1 cellular context compared by ENCODE assay signal in genomic region chr1:10511494-10511885, GRCh38.
A peak's percentile ranks its signal among the peaks of the same experiment; 100 is the strongest.
TF ChIP-seq lines count a peak whose summit lies in the region.

No MANE protein-coding gene starts in this region.

TF ChIP-seq in HepG2, 621 proteins besides CTCF, POLR2A, EP300 and RAD21:
- TF ChIP-seq SP4 (CRISPR knock-in tag; IDR thresholded peaks at IDR 0.05), result no peak
- TF ChIP-seq SP140L (CRISPR knock-in tag; IDR thresholded peaks at IDR 0.05; ENCODE audit: borderline replicate concordance), result no peak
- peak; percentile 44 for TF ChIP-seq NR2F6 (IDR thresholded peaks at IDR 0.05)
- no peak for TF ChIP-seq NR2F6 (CRISPR knock-in tag; IDR thresholded peaks at IDR 0.05)
- TF ChIP-seq CREB1 (IDR thresholded peaks at IDR 0.05), result no peak
- TF ChIP-seq CREB1 (CRISPR knock-in tag; IDR thresholded peaks at IDR 0.05), result 0 out of 2 replicates have a peak, but pooled peaks have one; percentile 17
- TF ChIP-seq ZNF335 (CRISPR knock-in tag; IDR thresholded peaks at IDR 0.05), result no peak
